Comparison of ENCODE assay signal across 19 cellular contexts in genomic region chr16:84446086-84446485, GRCh38. TPM values are rescaled to one million over a fixed set of nuclear protein-coding genes. Genes with fewer than 3 reads are reported as not detected.
DNase-seq lines count a peak whose midpoint lies in the region; FAIRE-seq and TF ChIP-seq lines count a peak whose summit lies in the region.
"Had no signal": no experiment of that assay in that cellular context is flagged by ENCODE, and none has a peak within 500 bp of the region (broad histone marks: within the 10 kb centered on the region; RNA-seq: fewer than 3 reads in every experiment).

No MANE protein-coding gene starts in this region.

- FAIRE-seq in RCC 7860 (lab: Jason Lieb, UNC) (no peak), bronchial epithelial cell (lab: Jason Lieb, UNC) (no peak)
- FAIRE-seq: GM12891, GM18507 had no signal

- no peak overlapping the region for H3K27ac ChIP-seq in mesendoderm (ENCODE audit: low read depth, low read length)
- H3K27ac ChIP-seq: Peyer's patch had no signal

- no peak overlapping the region for H2BK15ac ChIP-seq in mesendoderm (replicated peaks; ENCODE audit: low read depth)

- no peak overlapping the region for H3K4ac ChIP-seq in mesendoderm (ENCODE audit: low read depth, low read length)

- no peak overlapping the region for H3K9ac ChIP-seq in mesendoderm (ENCODE audit: low read length)

- H2AK5ac ChIP-seq in mesendoderm (ENCODE audit: low read length): no peak overlapping the region

- H3K79me1 ChIP-seq in mesendoderm (ENCODE audit: low read length): no peaks in the 10 kb centered on the region

- H2BK120ac ChIP-seq in mesendoderm (ENCODE audit: low read depth, low read length): no peak overlapping the region

- no peak for TF ChIP-seq CTCF in bronchial epithelial cell (IDR thresholded peaks at IDR 0.05; ENCODE audit: insufficient read depth, low read length, severe bottlenecking)

- no peak overlapping the region for H2BK5ac ChIP-seq in mesendoderm (ENCODE audit: low read length)

- H3K27me3 ChIP-seq in bronchial epithelial cell (ENCODE audit: control insufficient read depth, insufficient read depth, low read length): no peaks in the 10 kb centered on the region
- no peaks in the 10 kb centered on the region for H3K27me3 ChIP-seq in mesendoderm (ENCODE audit: insufficient read depth, low read length, poor library complexity)
- H3K27me3 ChIP-seq: Peyer's patch had no signal

- no peaks in the 10 kb centered on the region for H3K4me1 ChIP-seq in mesendoderm (ENCODE audit: control insufficient read depth, low read depth, low read length)

- DNase-seq in EH (ENCODE audit: low read depth) (peak; percentile 20), RCC 7860 (ENCODE audit: low spot score) (peak; percentile 10), bronchial epithelial cell (ENCODE audit: low read depth) (peak; percentile 37), mesendoderm (peak; percentile 58), NCI-H82 (lab: John Stamatoyannopoulos, UW) (no peak), NCI-H1930 (lab: John Stamatoyannopoulos, UW) (no peak), NCI-H1436 treated with DMSO at 0.1 percent for 48 hours (lab: John Stamatoyannopoulos, UW) (no peak), kidney tubule cell (ENCODE audit: low spot score) (no peak)
- DNase-seq: C1 segment of cervical spinal cord, DND-41, GF-D8, NCI-H1436, NCI-H2081, NCI-H510A, SHP77 had no signal

- H3K36me3 ChIP-seq in bronchial epithelial cell (ENCODE audit: control insufficient read depth, insufficient read depth, low read length) (peaks cover 4% of the 10 kb centered on the region), mesendoderm (ENCODE audit: control insufficient read depth, insufficient read depth, low read length) (no peaks in the 10 kb centered on the region)

- no peak overlapping the region for H3K18ac ChIP-seq in mesendoderm (ENCODE audit: low read length)

- WGBS in mesendoderm (ENCODE audit: extremely low coverage, insufficient coverage, low lambda C conversion rate): no CpG with 5 or more reads among the region's 4 CpGs

- no peak overlapping the region for H3K4me3 ChIP-seq in bronchial epithelial cell (ENCODE audit: low read depth, low read length)
- H3K4me3 ChIP-seq in mesendoderm (ENCODE audit: low read length): no peak overlapping the region
- H3K4me3 ChIP-seq: GM23338, Peyer's patch had no signal

- H3K4me2 ChIP-seq in mesendoderm (ENCODE audit: low read length): no peak overlapping the region
- H3K4me2 ChIP-seq: GM23338 had no signal

- no peaks in the 10 kb centered on the region for H3K79me2 ChIP-seq in mesendoderm (ENCODE audit: control insufficient read depth, insufficient read depth, low read length)

- H4K5ac ChIP-seq in mesendoderm (ENCODE audit: low read length): no peak overlapping the region

- no peak overlapping the region for H4K8ac ChIP-seq in mesendoderm (ENCODE audit: low read depth, low read length)

- no peak overlapping the region for H3K23ac ChIP-seq in mesendoderm (ENCODE audit: low read length)

- no peak overlapping the region for H3K56ac ChIP-seq in mesendoderm (ENCODE audit: low read length)

RNA-seq across cellular contexts. Expression of gene MEAK7, which starts 58.4 kb away (rescaled TPM):
- 36.7 and 47.9 TPM in 2 replicates for total RNA-seq in bronchial epithelial cell
- polyA plus RNA-seq in mesendoderm (2013, experiment 1 of 2): 5.7 TPM
- 6.3 TPM for polyA plus RNA-seq in mesendoderm (2013, experiment 2 of 2)

Comparison
In these comparisons a context has a peak if more than half of its experiments do, and no peak if none do; other contexts are left out.
1. DNase-seq: peak in EH (single experiment), RCC 7860 (single experiment), bronchial epithelial cell (single experiment) and mesendoderm (single experiment); none in NCI-H82 (single experiment), NCI-H1930 (0 of 2), NCI-H1436 treated with DMSO at 0.1 percent for 48 hours (single experiment) and kidney tubule cell (single experiment).